8 cellular contexts compared by ENCODE assay signal in the genomic region with DNA sequence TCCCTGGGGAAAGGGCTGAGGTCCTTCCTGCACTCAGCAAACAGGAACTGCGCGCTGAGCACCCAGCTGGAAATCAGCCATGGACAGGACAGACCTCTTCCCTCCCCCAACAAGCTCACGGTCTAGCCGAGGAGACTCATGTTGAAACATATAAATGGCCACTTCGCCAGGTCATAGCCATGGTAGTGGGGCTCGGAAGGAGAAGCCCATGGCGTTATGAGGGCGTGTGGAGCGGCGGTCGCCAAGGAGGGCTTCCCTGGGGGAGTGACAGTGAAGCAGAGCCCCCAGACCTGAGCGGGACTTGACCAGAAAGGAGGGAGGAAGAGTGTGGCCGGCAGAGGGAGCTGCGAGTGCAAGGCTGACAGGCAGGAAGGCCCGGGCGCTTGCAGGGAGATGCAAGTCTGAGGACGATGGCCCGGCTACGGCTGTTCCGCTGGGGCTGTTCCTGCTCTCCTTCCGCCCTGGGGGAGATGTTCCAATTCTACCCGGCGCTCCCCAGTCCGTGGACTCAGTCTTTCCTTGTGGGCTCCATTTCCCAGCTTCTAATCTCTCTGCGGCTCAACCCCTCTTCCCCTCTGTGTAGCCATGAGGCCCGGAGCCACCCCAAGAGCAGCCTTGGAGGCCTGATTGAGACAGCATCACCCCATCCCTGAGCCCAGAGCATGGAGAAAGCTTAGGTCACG. TPM values are rescaled to one million over a fixed set of nuclear protein-coding genes. Genes with fewer than 3 reads are reported as not detected.
DNase-seq lines count a peak whose midpoint lies in the region; ATAC-seq lines count a peak whose summit lies in the region.

No MANE protein-coding gene starts in this region.

- H3K9me3 ChIP-seq in HUES64 (ENCODE audit: insufficient read depth, low read depth, low read length): no peaks in the 10 kb centered on the region
- H3K9me3 ChIP-seq in NT2/D1 (ENCODE audit: insufficient read depth, low read length): peaks cover 7% of the 10 kb centered on the region; the same call in 1 of the 2 replicates
- H3K9me3 ChIP-seq in endocrine pancreas (ENCODE audit: control insufficient read depth, low read length): no peaks in the 10 kb centered on the region

- WGBS in HUES64: 17% methylated on average over 27 of the region's 27 CpGs

- H3K36me3 ChIP-seq in HUES64 (ENCODE audit: insufficient read depth, low read length) (no peaks in the 10 kb centered on the region), NT2/D1 (ENCODE audit: insufficient read depth, insufficient read length, low read length) (no peaks in the 10 kb centered on the region), endocrine pancreas (ENCODE audit: control insufficient read depth, insufficient read depth, low read length) (no peaks in the 10 kb centered on the region)

- H3K27ac ChIP-seq in HUES64 (ENCODE audit: low read depth, low read length): no peak overlapping the region

- H3K4me3 ChIP-seq in HUES64 (ENCODE audit: low read length) (peak overlapping the region; percentile 45), NT2/D1 (ENCODE audit: insufficient read length, low read depth) (no peak overlapping the region), endocrine pancreas (ENCODE audit: control insufficient read depth, insufficient read depth, low read length) (no peak overlapping the region)

- peaks cover 4% of the 10 kb centered on the region; the same call in 1 of the 2 replicates for H3K4me1 ChIP-seq in HUES64 (ENCODE audit: insufficient read depth, low read length)
- peaks cover 6% of the 10 kb centered on the region for H3K4me1 ChIP-seq in NT2/D1 (ENCODE audit: insufficient read depth, insufficient read length)
- no peaks in the 10 kb centered on the region for H3K4me1 ChIP-seq in endocrine pancreas (ENCODE audit: control insufficient read depth, insufficient read depth, low read length)

- H3K9ac ChIP-seq in HUES64 (ENCODE audit: low read depth, low read length) (peak overlapping the region; percentile 57; the same call in 1 of the 2 replicates), NT2/D1 (ENCODE audit: insufficient read length, low read depth) (peak overlapping the region; percentile 51), endocrine pancreas (ENCODE audit: control insufficient read depth, insufficient read depth, low read length) (peak overlapping the region; percentile 67)

- no peak for ATAC-seq in HG02884 (IDR thresholded peaks at IDR 0.05; ENCODE audit: unreplicated experiment)

- DNase-seq in DMS 273 treated with DMSO at 0.1 percent for 48 hours (lab: John Stamatoyannopoulos, UW) (peak; percentile 60), NT2/D1 (ENCODE audit: low read depth, low spot score) (peak; percentile 83), mesenteric fat pad (ENCODE audit: low spot score) (peak; percentile 96)
- DNase-seq in activated CD8-positive, alpha-beta memory T cell treated with anti-CD3 and anti-CD28 coated beads for 48 hours (ENCODE audit: low read depth in 2 of 3, low spot score in 2 of 3): peak; percentile 62 to 76 (median 76)
- peak; percentile 77 for DNase-seq in stimulated activated CD8-positive, alpha-beta memory T cell treated with anti-CD3 and anti-CD28 coated beads, Interleukin-15, amount 100 ng/mL, for 1 hour (ENCODE audit: low read depth)

- H3K27me3 ChIP-seq in HUES64 (ENCODE audit: insufficient read depth, low read length): no peaks in the 10 kb centered on the region
- H3K27me3 ChIP-seq in NT2/D1 (ENCODE audit: insufficient read depth, insufficient read length): no peaks in the 10 kb centered on the region
- H3K27me3 ChIP-seq in endocrine pancreas (ENCODE audit: control insufficient read depth, insufficient read depth, low read length): no peaks in the 10 kb centered on the region

RNA-seq across cellular contexts. Expression of a gene that starts 43.9 kb away (rescaled TPM):
- polyA plus RNA-seq in HUES64 (2013, experiment 1 of 2): 85.6 TPM
- polyA plus RNA-seq in HUES64 (2013, experiment 2 of 2): 111 TPM
- 185 TPM for total RNA-seq in mesenteric fat pad
